1 cellular context compared by ENCODE assay signal in genomic region chr18:51279367-51279984, GRCh38.
A peak's percentile ranks its signal among the peaks of the same experiment; 100 is the strongest.
TF ChIP-seq lines count a peak whose summit lies in the region.

No MANE protein-coding gene starts in this region.

TF ChIP-seq in HepG2, 621 proteins besides CTCF, POLR2A, EP300 and RAD21 (continued from another document and continues in another):
- TF ChIP-seq ZNF770 (CRISPR knock-in tag; IDR thresholded peaks at IDR 0.05): peak; percentile 25; the same call in 1 of the 2 replicates
- TF ChIP-seq ZNF609 (CRISPR knock-in tag; IDR thresholded peaks at IDR 0.05; ENCODE audit: borderline replicate concordance): no peak; the same call in 1 of the 2 replicates
- TF ChIP-seq ATRX (CRISPR knock-in tag; IDR thresholded peaks at IDR 0.05; ENCODE audit: borderline replicate concordance): no peak
- no peak for TF ChIP-seq ZNF773 (CRISPR knock-in tag; IDR thresholded peaks at IDR 0.05; ENCODE audit: borderline replicate concordance)
- TF ChIP-seq MBNL3 (CRISPR knock-in tag; conservative IDR thresholded peaks at IDR 0.05): no peak
- peak; percentile 76 for TF ChIP-seq ZMYM3 (CRISPR knock-in tag; IDR thresholded peaks at IDR 0.05)
- peak; percentile 91 for TF ChIP-seq NCOR1 (IDR thresholded peaks at IDR 0.05; ENCODE audit: borderline replicate concordance, low read length)
- no peak for TF ChIP-seq ZSCAN29 (CRISPR knock-in tag; conservative IDR thresholded peaks at IDR 0.05)
- TF ChIP-seq RARG (CRISPR knock-in tag; IDR thresholded peaks at IDR 0.05; ENCODE audit: low read depth): no peak
- TF ChIP-seq ZNF503 (CRISPR knock-in tag; IDR thresholded peaks at IDR 0.05): 0 out of 2 replicates have a peak, but pooled peaks have one; percentile 34
- TF ChIP-seq HNF4G (IDR thresholded peaks at IDR 0.05; ENCODE audit: borderline replicate concordance, low read depth, low read length): peak; percentile 97
- peak; percentile 65; the same call in 1 of the 2 replicates for TF ChIP-seq HNF4G (CRISPR knock-in tag; IDR thresholded peaks at IDR 0.05; ENCODE audit: borderline replicate concordance, low read depth)
- TF ChIP-seq ZBTB7B (CRISPR knock-in tag; IDR thresholded peaks at IDR 0.05): peak; percentile 56; the same call in 1 of the 2 replicates
- peak; percentile 98 for TF ChIP-seq GFI1 (CRISPR knock-in tag; IDR thresholded peaks at IDR 0.05; ENCODE audit: borderline replicate concordance)
- TF ChIP-seq CHD4 (IDR thresholded peaks at IDR 0.05; ENCODE audit: borderline replicate concordance, low read length): peak; percentile 65; the same call in 1 of the 2 replicates
- TF ChIP-seq TARDBP (CRISPR knock-in tag; IDR thresholded peaks at IDR 0.05): peak; percentile 28; the same call in 1 of the 2 replicates
- no peak for TF ChIP-seq CAMTA2 (CRISPR knock-in tag; IDR thresholded peaks at IDR 0.05; ENCODE audit: borderline replicate concordance)
- no peak for TF ChIP-seq FOXA1 (IDR thresholded peaks at IDR 0.05)
- TF ChIP-seq FOXA1 (CRISPR knock-in tag; IDR thresholded peaks at IDR 0.05): 0 out of 2 replicates have a peak, but pooled peaks have one; percentile 42
- TF ChIP-seq TBX3 (IDR thresholded peaks at IDR 0.05; ENCODE audit: borderline replicate concordance): no peak
- TF ChIP-seq ZNF24 (IDR thresholded peaks at IDR 0.05): no peak
- TF ChIP-seq ATF1 (CRISPR knock-in tag; IDR thresholded peaks at IDR 0.05): no peak
- no peak for TF ChIP-seq RFX1 (IDR thresholded peaks at IDR 0.05)
- TF ChIP-seq PCBP2 (optimal IDR thresholded peaks at IDR 0.05; ENCODE audit: low read depth, low read length, poor library complexity, severe bottlenecking): no peak
- TF ChIP-seq ZNF451 (CRISPR knock-in tag; IDR thresholded peaks at IDR 0.05): no peak
- TF ChIP-seq NFE2 (CRISPR knock-in tag; IDR thresholded peaks at IDR 0.05): no peak
- TF ChIP-seq ZNF264 (CRISPR knock-in tag; IDR thresholded peaks at IDR 0.05): no peak
- TF ChIP-seq BCL6 (CRISPR knock-in tag; IDR thresholded peaks at IDR 0.05): peak; percentile 67
- no peak for TF ChIP-seq NFKBIZ (CRISPR knock-in tag; IDR thresholded peaks at IDR 0.05)
- peak; percentile 87 for TF ChIP-seq ARID5B (CRISPR knock-in tag; IDR thresholded peaks at IDR 0.05)
- 0 out of 2 replicates have a peak, but pooled peaks have one; percentile 42 for TF ChIP-seq ZGPAT (CRISPR knock-in tag; IDR thresholded peaks at IDR 0.05)
- peak; percentile 85 for TF ChIP-seq GATAD2A (CRISPR knock-in tag; IDR thresholded peaks at IDR 0.05)
- TF ChIP-seq DZIP1 (CRISPR knock-in tag; IDR thresholded peaks at IDR 0.05): no peak
- no peak for TF ChIP-seq ZNF263 (CRISPR knock-in tag; IDR thresholded peaks at IDR 0.05)
- no peak for TF ChIP-seq MZF1 (CRISPR knock-in tag; IDR thresholded peaks at IDR 0.05; ENCODE audit: borderline replicate concordance)
- peak; percentile 22; the same call in 1 of the 2 replicates for TF ChIP-seq CEBPG (CRISPR knock-in tag; IDR thresholded peaks at IDR 0.05)
- TF ChIP-seq ZNF772 (CRISPR knock-in tag; IDR thresholded peaks at IDR 0.05): no peak; the same call in 1 of the 2 replicates
- TF ChIP-seq ZNF205 (CRISPR knock-in tag; IDR thresholded peaks at IDR 0.05): no peak
- TF ChIP-seq ZNF414 (CRISPR knock-in tag; IDR thresholded peaks at IDR 0.05): no peak
- peak; percentile 87 for TF ChIP-seq PHF21A (CRISPR knock-in tag; IDR thresholded peaks at IDR 0.05)
- TF ChIP-seq NCOA5 (CRISPR knock-in tag; IDR thresholded peaks at IDR 0.05): no peak
- no peak for TF ChIP-seq ZBTB26 (CRISPR knock-in tag; IDR thresholded peaks at IDR 0.05; ENCODE audit: borderline replicate concordance)
- TF ChIP-seq GRHL1 (CRISPR knock-in tag; conservative IDR thresholded peaks at IDR 0.05): no peak
